Comparison of ENCODE assay signal across 8 cellular contexts in the genomic region with DNA sequence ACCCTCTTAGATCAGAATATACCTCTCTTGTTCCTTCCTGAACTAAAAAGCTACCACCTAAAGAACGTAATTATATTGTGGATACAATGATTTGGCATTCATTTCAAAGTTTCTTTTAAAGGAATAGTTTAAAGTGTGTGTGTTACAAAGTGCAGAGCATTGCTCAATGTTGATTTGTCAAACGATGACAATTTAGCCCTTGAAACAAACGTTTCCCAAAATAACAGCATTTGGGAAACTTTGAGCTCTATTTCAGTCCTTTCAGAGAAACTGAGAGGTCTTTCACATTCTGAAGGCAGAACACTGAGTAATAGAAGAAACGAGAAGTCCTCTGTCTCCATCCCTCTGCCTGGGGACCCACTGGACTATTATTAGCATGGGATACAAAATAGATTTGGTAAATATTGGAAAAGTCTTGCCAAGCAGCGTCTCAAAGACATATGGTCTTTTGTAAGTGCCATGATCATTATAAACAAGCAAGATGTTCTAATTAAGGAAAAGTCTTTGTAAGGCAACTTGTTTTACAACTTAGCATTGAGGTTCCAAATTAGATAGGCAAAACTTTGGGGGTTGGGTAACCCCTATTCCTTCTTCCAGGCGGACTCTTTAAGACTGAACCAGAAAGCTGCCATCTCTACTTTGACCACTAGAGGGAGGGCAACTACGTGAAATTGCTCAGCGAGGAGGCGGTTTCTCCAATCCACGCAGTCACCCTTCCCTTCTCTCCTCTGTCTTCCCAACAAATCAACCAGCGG.
A peak's percentile ranks its signal among the peaks of the same experiment; 100 is the strongest.
DNase-seq lines count a peak whose midpoint lies in the region; ATAC-seq, FAIRE-seq and TF ChIP-seq lines count a peak whose summit lies in the region.

No MANE protein-coding gene starts in this region.

- no peak overlapping the region for H3K4me2 ChIP-seq in neural progenitor cell

- H3K4me1 Mint-ChIP-seq in neural progenitor cell = peaks cover 18% of the 10 kb centered on the region

- H3K36me3 Mint-ChIP-seq in neural progenitor cell = no peaks in the 10 kb centered on the region

- no peaks in the 10 kb centered on the region for H3K79me2 ChIP-seq in neural progenitor cell (ENCODE audit: low read depth)

- FAIRE-seq in urothelium cell line (lab: Jason Lieb, UNC) = no peak

- H3K27ac ChIP-seq in neural progenitor cell = no peak overlapping the region

- H3K27me3 Mint-ChIP-seq in neural progenitor cell (ENCODE audit: insufficient read depth, low read depth) = peaks cover 2% of the 10 kb centered on the region

- H3K9me3 ChIP-seq in neural progenitor cell (ENCODE audit: low read depth) = no peaks in the 10 kb centered on the region

- H3K4me3 ChIP-seq in neural progenitor cell = no peak overlapping the region

- H3K9me3 Mint-ChIP-seq in neural progenitor cell = no peaks in the 10 kb centered on the region

- no peaks in the 10 kb centered on the region for H3K4me1 ChIP-seq in neural progenitor cell

- peak overlapping the region; percentile 81 for H2AFZ ChIP-seq in neural progenitor cell (replicated peaks)

- peak; percentile 96 for TF ChIP-seq CTCF in neural progenitor cell (IDR thresholded peaks at IDR 0.05)

- H3K27me3 ChIP-seq in neural progenitor cell = no peaks in the 10 kb centered on the region

- no peak overlapping the region for H3K27ac Mint-ChIP-seq in neural progenitor cell

- H3K9ac ChIP-seq in neural progenitor cell = no peak overlapping the region

- peak; percentile 71 for ATAC-seq in GM19328 (IDR thresholded peaks at IDR 0.05; ENCODE audit: unreplicated experiment)
- ATAC-seq in HG03460 (IDR thresholded peaks at IDR 0.05; ENCODE audit: unreplicated experiment) = peak; percentile 90

- H3F3A ChIP-seq in neural progenitor cell (ENCODE audit: low read depth) = no peaks in the 10 kb centered on the region

- DNase-seq in D341Med (ENCODE audit: low spot score) (peak; percentile 75), NCI-H510A (lab: John Stamatoyannopoulos, UW) (peak; percentile 1), fibroblast of the conjunctiva (ENCODE audit: low read depth) (peak; percentile 47), neural progenitor cell (ENCODE audit: low spot score) (peak; percentile 83), urothelium cell line (ENCODE audit: low spot score) (peak; percentile 62)
- DNase-seq in activated CD8-positive, alpha-beta memory T cell treated with anti-CD3 and anti-CD28 coated beads, Interleukin-2, amount 50 U/mL, for 48 hours = peak; percentile 62

- H3K4me3 Mint-ChIP-seq in neural progenitor cell = no peak overlapping the region

- H3K36me3 ChIP-seq in neural progenitor cell = no peaks in the 10 kb centered on the region

- no peaks in the 10 kb centered on the region for H4K20me1 ChIP-seq in neural progenitor cell (ENCODE audit: low read depth)

Comparison
In these comparisons a context has a peak if more than half of its experiments do, and no peak if none do; other contexts are left out.
1. DNase-seq: peak in every context shown above with its lines; median percentile 83 in neural progenitor cell; 75 in D341Med; 62 in activated CD8-positive, alpha-beta memory T cell treated with anti-CD3 and anti-CD28 coated beads, Interleukin-2, amount 50 U/mL, for 48 hours; 62 in urothelium cell line; 47 in fibroblast of the conjunctiva; 1 in NCI-H510A.